22 cellular contexts compared by ENCODE assay signal in genomic region chr7:158934628-158935027, GRCh38.
DNase-seq lines count a peak whose midpoint lies in the region; ATAC-seq, FAIRE-seq and TF ChIP-seq lines count a peak whose summit lies in the region.
"Had no signal": no experiment of that assay in that cellular context is flagged by ENCODE, and none has a peak within 500 bp of the region (broad histone marks: within the 10 kb centered on the region; RNA-seq: fewer than 3 reads in every experiment).

No MANE protein-coding gene starts in this region.

- CTCF ChIA-PET in HepG2 (lab: Yijun Ruan, JAX; ENCODE audit: low intra/inter-chr PET ratio, low total read pairs) = no interaction called here

- in situ Hi-C loops in HepG2 (cut with HindIII; ENCODE audit: extremely low pct_ligation_motif_present, low pct_unique_long_range_greater_than_20kb) = no loop called here

- H3K4me1 Mint-ChIP-seq in osteocyte (ENCODE audit: unreplicated experiment) = no peaks in the 10 kb centered on the region
- H3K4me1 Mint-ChIP-seq: B cell had no signal

- TF ChIP-seq RAD21 in HepG2 (CRISPR knock-in tag; IDR thresholded peaks at IDR 0.05) = no peak

- no peak for FAIRE-seq in kidney (lab: Jason Lieb, UNC)
- no peak for FAIRE-seq in HepG2 (lab: Jason Lieb, UNC)
- FAIRE-seq: A549, D721Med, G401.6, GM12891, GM19239 had no signal

- H3K4me2 ChIP-seq in HepG2 (ENCODE audit: low read depth, low read length) = no peak overlapping the region
- H3K4me2 ChIP-seq: A549; BLaER1 treated with 17β-estradiol and CSF1 and Interleukin-3, amounts not matched to agents 10 nM and 100 nM had no signal

- peaks cover 74% of the 10 kb centered on the region for H3K36me3 Mint-ChIP-seq in osteocyte (ENCODE audit: unreplicated experiment)

- H4K20me1 ChIP-seq in HepG2 (ENCODE audit: insufficient read depth, low read length) = no peaks in the 10 kb centered on the region

- peak; percentile 52 for ATAC-seq in HepG2
- no peak for ATAC-seq in Right ventricle myocardium inferior
- ATAC-seq in heart left ventricle = no peak
- ATAC-seq: A549; CD8-positive, alpha-beta T cell had no signal

- no peak for TF ChIP-seq POLR2A in HepG2 (IDR thresholded peaks at IDR 0.05; ENCODE audit: insufficient read depth in 1 of 2, low read depth in 2 of 2, low read length in 2 of 2)
- TF ChIP-seq POLR2A in heart left ventricle (IDR thresholded peaks at IDR 0.05) = no peak

- no peak for TF ChIP-seq EP300 in HepG2 (IDR thresholded peaks at IDR 0.05; ENCODE audit: low read depth in 2 of 2, low read length in 2 of 2)
- no peak for TF ChIP-seq EP300 in HepG2 (CRISPR knock-in tag; IDR thresholded peaks at IDR 0.05; ENCODE audit: borderline replicate concordance)

- DNase-seq in kidney (no peak), HepG2 (ENCODE audit: low spot score) (no peak), osteocyte (ENCODE audit: extremely low spot score, unreplicated experiment) (peak; percentile 7), Right ventricle myocardium inferior (ENCODE audit: missing footprints) (no peak), heart left ventricle (no peak), T-helper 1 cell (no peak)
- DNase-seq: AML-193; Caco-2; Calu3; CD4-positive, alpha-beta T cell; CD8-positive, alpha-beta T cell; DMS79 treated with DMSO at 0.1 percent for 48 hours; GF-D8 had no signal

- no peaks in the 10 kb centered on the region for H3K27me3 ChIP-seq in HepG2 (ENCODE audit: control insufficient read depth in 1 of 2, insufficient read depth in 2 of 2, low read length in 2 of 2)
- H3K27me3 ChIP-seq in heart left ventricle = no peaks in the 10 kb centered on the region
- H3K27me3 ChIP-seq: BLaER1 treated with 17β-estradiol and CSF1 and Interleukin-3, amounts not matched to agents 10 nM and 100 nM had no signal

- H3K27ac ChIP-seq in kidney (ENCODE audit: low read depth in 2 of 2, low read length in 2 of 2) (peak overlapping the region; percentile 2 to 26), HepG2 (ENCODE audit: extremely low read length, insufficient read depth, low read length) (no peak overlapping the region), heart left ventricle (no peak overlapping the region)
- H3K27ac ChIP-seq: 22Rv1; A549; BLaER1 treated with 17β-estradiol and CSF1 and Interleukin-3, amounts not matched to agents 10 nM and 100 nM; C4-2B had no signal

- no peak overlapping the region for H2AFZ ChIP-seq in HepG2 (ENCODE audit: low read length)

- peaks cover 7 to 12% of the 10 kb centered on the region in 2 donors for H3K36me3 ChIP-seq in kidney (ENCODE audit: control insufficient read depth in 1 of 2, insufficient read depth in 2 of 2, low read length in 2 of 2)
- no peaks in the 10 kb centered on the region; a peak in 1 of 5 replicates for H3K36me3 ChIP-seq in HepG2 (replicated peaks in 1 of 2; ENCODE audit: control insufficient read depth in 1 of 2, insufficient read depth in 2 of 2, low read length in 2 of 2)
- H3K36me3 ChIP-seq in heart left ventricle = peaks cover 0 to 97% (median 68%) of the 10 kb centered on the region in 9 donors

- POLR2A ChIA-PET in HepG2 (lab: Yijun Ruan, JAX) = no interaction called here

- H3K9me3 ChIP-seq in kidney (ENCODE audit: control insufficient read depth in 1 of 2, low read length in 2 of 2) = peaks cover 3 to 4% of the 10 kb centered on the region in 2 donors
- peaks cover 6% of the 10 kb centered on the region; the same call in 1 of the 2 replicates for H3K9me3 ChIP-seq in HepG2 (ENCODE audit: low read length)
- peaks cover 0 to 28% (median 12%) of the 10 kb centered on the region in 12 donors for H3K9me3 ChIP-seq in heart left ventricle
- H3K9me3 ChIP-seq: Caco-2 had no signal

- H3K9me3 Mint-ChIP-seq in osteocyte (ENCODE audit: unreplicated experiment) = peaks cover 27% of the 10 kb centered on the region

- TF ChIP-seq CTCF in kidney (IDR thresholded peaks at IDR 0.05; ENCODE audit: borderline replicate concordance, extremely low read depth, insufficient read depth) (no peak), HepG2 (CRISPR knock-in tag; IDR thresholded peaks at IDR 0.05) (no peak), osteocyte (IDR thresholded peaks at IDR 0.05) (no peak), heart left ventricle (IDR thresholded peaks at IDR 0.05) (no peak)

- intact Hi-C loops in kidney (cut with DNase I) (no loop called here), HepG2 (cut with micrococcal nuclease; ENCODE audit: unreplicated experiment) (no loop called here), Right ventricle myocardium inferior (cut with DNase I) (no loop called here), heart left ventricle (cut with DNase I) (no loop called here)

- 55% methylated on average over 4 of the region's 4 CpGs for WGBS in HepG2 (ENCODE audit: low lambda C conversion rate)
- WGBS in heart left ventricle, 4 donors = 73 to 97% (median 89%) methylated on average over 4 of the region's 4 CpGs

- H3K9ac ChIP-seq in kidney (ENCODE audit: low read length in 2 of 2) (no peak overlapping the region), HepG2 (ENCODE audit: insufficient read depth, low read depth, low read length) (no peak overlapping the region)
- H3K9ac ChIP-seq: BLaER1 treated with 17β-estradiol and CSF1 and Interleukin-3, amounts not matched to agents 10 nM and 100 nM had no signal

- no TSS peak for BruUV-seq in HepG2 (replicated peaks; lab: Mats Ljungman, UMichigan)

- no peaks in the 10 kb centered on the region for H3K27me3 Mint-ChIP-seq in osteocyte (ENCODE audit: unreplicated experiment)
- H3K27me3 Mint-ChIP-seq: B cell; CD4-positive, alpha-beta T cell had no signal

- no peak overlapping the region for H3K27ac Mint-ChIP-seq in osteocyte (ENCODE audit: unreplicated experiment)
- H3K27ac Mint-ChIP-seq: B cell; CD4-positive, alpha-beta T cell; CD8-positive, alpha-beta T cell had no signal

- H3K4me1 ChIP-seq in kidney (ENCODE audit: control insufficient read depth in 1 of 2, insufficient read depth in 1 of 2, low read depth in 1 of 2, low read length in 2 of 2) (peaks cover 3 to 10% of the 10 kb centered on the region in 2 donors), HepG2 (ENCODE audit: insufficient read depth, low read length) (peaks cover 20% of the 10 kb centered on the region), heart left ventricle (no peaks in the 10 kb centered on the region)
- H3K4me1 ChIP-seq: A549; BLaER1 treated with 17β-estradiol and CSF1 and Interleukin-3, amounts not matched to agents 10 nM and 100 nM; Caco-2 had no signal

- no peaks in the 10 kb centered on the region for H3K79me2 ChIP-seq in HepG2 (ENCODE audit: insufficient read depth, low read length)

- H3K4me3 ChIP-seq in kidney (ENCODE audit: low read length in 2 of 2) (no peak overlapping the region), HepG2 (replicated peaks in 1 of 3; ENCODE audit: insufficient read depth in 1 of 3, low read depth in 2 of 3, low read length in 3 of 3) (no peak overlapping the region), heart left ventricle (no peak overlapping the region)
- H3K4me3 ChIP-seq: A549; BLaER1 treated with 17β-estradiol and CSF1 and Interleukin-3, amounts not matched to agents 10 nM and 100 nM had no signal

- no peak overlapping the region for H3K4me3 Mint-ChIP-seq in osteocyte (ENCODE audit: unreplicated experiment)
- H3K4me3 Mint-ChIP-seq: B cell; CD4-positive, alpha-beta T cell; CD8-positive, alpha-beta T cell had no signal

TF ChIP-seq in HepG2, 621 proteins besides CTCF, POLR2A, EP300 and RAD21:
- TF ChIP-seq HNF4A (CRISPR knock-in tag; IDR thresholded peaks at IDR 0.05) = 0 out of 2 replicates have a peak, but pooled peaks have one; percentile 15
- TF ChIP-seq SP2 (CRISPR knock-in tag; IDR thresholded peaks at IDR 0.05) = no peak

Comparison
In these comparisons a context has a peak if more than half of its experiments do, and no peak if none do; other contexts are left out.
1. H3K27ac ChIP-seq: peak in kidney (2 of 2); none in HepG2 (single experiment) and heart left ventricle (0 of 12).